38 cellular contexts compared by ENCODE assay signal in the genomic region with DNA sequence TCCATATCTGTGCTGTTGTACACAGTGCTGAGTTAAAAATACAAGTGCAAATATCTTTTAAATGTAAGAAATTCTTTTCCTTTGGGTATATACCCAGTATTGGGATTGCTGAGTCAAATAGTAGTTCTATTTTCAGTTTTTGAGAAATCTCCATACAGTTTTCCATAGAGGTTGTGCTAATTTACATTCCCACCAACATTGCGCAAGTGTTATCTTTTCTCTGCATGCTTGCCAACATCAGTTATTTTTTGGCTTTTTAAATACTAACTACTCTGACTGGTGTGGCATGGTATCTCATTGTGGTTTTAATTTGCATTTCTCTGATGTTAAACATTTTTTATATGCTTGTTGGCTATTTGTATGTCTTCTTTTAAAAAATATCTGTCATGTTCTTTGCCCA. TPM values are rescaled to one million over a fixed set of nuclear protein-coding genes. Genes with fewer than 3 reads are reported as not detected.
"Had no signal": no experiment of that assay in that cellular context is flagged by ENCODE, and none has a peak within 500 bp of the region (broad histone marks: within the 10 kb centered on the region; RNA-seq: fewer than 3 reads in every experiment).

No MANE protein-coding gene starts in this region.

- H3K27ac Mint-ChIP-seq: effector memory CD8-positive, alpha-beta T cell; mesothelial cell of epicardium; naive thymus-derived CD4-positive, alpha-beta T cell; nephron; neural progenitor cell; progenitor cell of endocrine pancreas; stimulated activated effector memory CD8-positive, alpha-beta T cell treated with anti-CD3 and anti-CD28 coated beads, Interleukin-12 subunit alpha, Interleukin-12 subunit beta, amount 100 ng/mL, for 72 hours had no signal

- H2AFZ ChIP-seq: neural progenitor cell, parathyroid adenoma had no signal

- H3K4me1 ChIP-seq: esophagus squamous epithelium, heart right ventricle, left lung, neural progenitor cell, parathyroid adenoma, stomach, thyroid gland, vagina had no signal

- H3K36me3 ChIP-seq: esophagus squamous epithelium, heart right ventricle, left lung, neural progenitor cell, stomach, thyroid gland, vagina had no signal

- H3K4me3 Mint-ChIP-seq: effector memory CD8-positive, alpha-beta T cell; mesothelial cell of epicardium; naive thymus-derived CD4-positive, alpha-beta T cell; nephron; neural progenitor cell; stimulated activated effector memory CD8-positive, alpha-beta T cell treated with anti-CD3 and anti-CD28 coated beads, Interleukin-12 subunit alpha, Interleukin-12 subunit beta, amount 100 ng/mL, for 72 hours had no signal

- H3K27me3 ChIP-seq: esophagus squamous epithelium, heart right ventricle, left lung, neural progenitor cell, stomach, thyroid gland, vagina had no signal

- H3K4me3 ChIP-seq: esophagus squamous epithelium, heart right ventricle, left lung, neural progenitor cell, smooth muscle cell, stomach, thyroid gland, vagina had no signal

- H3K4me1 Mint-ChIP-seq: mesothelial cell of epicardium; naive thymus-derived CD4-positive, alpha-beta T cell; nephron; neural progenitor cell; stimulated activated effector memory CD8-positive, alpha-beta T cell treated with anti-CD3 and anti-CD28 coated beads, Interleukin-12 subunit alpha, Interleukin-12 subunit beta, amount 100 ng/mL, for 72 hours had no signal

- H3K27me3 Mint-ChIP-seq: progenitor cell of endocrine pancreas had no signal

- H3K27ac ChIP-seq: esophagus squamous epithelium, heart right ventricle, left lung, neural progenitor cell, parathyroid adenoma, stomach, thyroid gland, vagina had no signal

- FAIRE-seq: endometrium, islet of Langerhans had no signal

- H3K36me3 Mint-ChIP-seq: mesothelial cell of epicardium; naive thymus-derived CD4-positive, alpha-beta T cell; neural progenitor cell; stimulated activated effector memory CD8-positive, alpha-beta T cell treated with anti-CD3 and anti-CD28 coated beads, Interleukin-12 subunit alpha, Interleukin-12 subunit beta, amount 100 ng/mL, for 72 hours had no signal

- H3K9ac ChIP-seq: neural progenitor cell, parathyroid adenoma had no signal

- ATAC-seq: effector memory CD8-positive, alpha-beta T cell; heart right ventricle; left cardiac atrium; left lung; naive thymus-derived CD4-positive, alpha-beta T cell; sciatic nerve; stimulated activated effector memory CD8-positive, alpha-beta T cell treated with anti-CD3 and anti-CD28 coated beads, Interleukin-12 subunit alpha, Interleukin-12 subunit beta, amount 100 ng/mL, for 72 hours had no signal

- H3K9me3 Mint-ChIP-seq: effector memory CD8-positive, alpha-beta T cell; stimulated activated effector memory CD8-positive, alpha-beta T cell treated with anti-CD3 and anti-CD28 coated beads, Interleukin-12 subunit alpha, Interleukin-12 subunit beta, amount 100 ng/mL, for 72 hours had no signal

- H3K79me2 ChIP-seq: parathyroid adenoma had no signal

- DNase-seq: cortex of kidney; effector memory CD8-positive, alpha-beta T cell; erythroblast; esophagus squamous epithelium; foreskin melanocyte; glutamatergic neuron; heart right ventricle; hippocampal formation; left cardiac atrium; left lung; mesenchymal stem cell; naive thymus-derived CD4-positive, alpha-beta T cell; stimulated activated CD4-positive, alpha-beta T cell treated with anti-CD3 and anti-CD28 coated beads, Interleukin-2, amount 100 ng/mL, for 24 hours; stimulated activated CD4-positive, alpha-beta T cell treated with anti-CD3 and anti-CD28 coated beads, Interleukin-4, amount 100 ng/mL, for 24 hours; stimulated activated naive CD4-positive, alpha-beta T cell treated with Interleukin-2 at 50 U/mL for 16 hours; stomach; thyroid gland; trophoblast cell had no signal

- H3K4me2 ChIP-seq: neural progenitor cell, smooth muscle cell had no signal

- H3K9me3 ChIP-seq: esophagus squamous epithelium, left lung, thyroid gland, vagina had no signal

RNA-seq across cellular contexts. Expression of a gene that starts 6.5 kb away (rescaled TPM):
- total RNA-seq: dermis microvascular lymphatic vessel endothelial cell; esophagus squamous epithelium; heart right ventricle; kidney epithelial cell; left cardiac atrium; left lung; lower leg skin; lung microvascular endothelial cell; mesothelial cell of epicardium; mucosa of gallbladder; naive thymus-derived CD4-positive, alpha-beta T cell; progenitor cell of endocrine pancreas; sciatic nerve; smooth muscle cell; stomach; subcutaneous adipose tissue; temporal lobe; thyroid gland; ureter; vagina had no signal
- polyA plus RNA-seq: heart right ventricle; naive thymus-derived CD4-positive, alpha-beta T cell; smooth muscle cell; stomach had no signal

RNA-seq across cellular contexts. Expression of a gene that starts 9.3 kb away (rescaled TPM):
- total RNA-seq: dermis microvascular lymphatic vessel endothelial cell; esophagus squamous epithelium; heart right ventricle; kidney epithelial cell; left cardiac atrium; left lung; lower leg skin; lung microvascular endothelial cell; mesothelial cell of epicardium; mucosa of gallbladder; naive thymus-derived CD4-positive, alpha-beta T cell; progenitor cell of endocrine pancreas; sciatic nerve; smooth muscle cell; stomach; subcutaneous adipose tissue; temporal lobe; thyroid gland; ureter; vagina had no signal
- polyA plus RNA-seq: heart right ventricle; naive thymus-derived CD4-positive, alpha-beta T cell; smooth muscle cell; stomach had no signal

RNA-seq across cellular contexts. Expression of a gene that starts 29.4 kb away (rescaled TPM):
- total RNA-seq: dermis microvascular lymphatic vessel endothelial cell; esophagus squamous epithelium; heart right ventricle; kidney epithelial cell; left cardiac atrium; left lung; lower leg skin; lung microvascular endothelial cell; mesothelial cell of epicardium; mucosa of gallbladder; naive thymus-derived CD4-positive, alpha-beta T cell; osteoblast; progenitor cell of endocrine pancreas; sciatic nerve; smooth muscle cell; stomach; subcutaneous adipose tissue; temporal lobe; thyroid gland; ureter; vagina had no signal
- polyA plus RNA-seq: heart right ventricle; naive thymus-derived CD4-positive, alpha-beta T cell; smooth muscle cell; stomach had no signal

RNA-seq across cellular contexts. Expression of a gene that starts 42.0 kb away (rescaled TPM):
- total RNA-seq: dermis microvascular lymphatic vessel endothelial cell; esophagus squamous epithelium; heart right ventricle; kidney epithelial cell; left cardiac atrium; left lung; lower leg skin; lung microvascular endothelial cell; mesothelial cell of epicardium; mucosa of gallbladder; naive thymus-derived CD4-positive, alpha-beta T cell; osteoblast; progenitor cell of endocrine pancreas; sciatic nerve; smooth muscle cell; stomach; subcutaneous adipose tissue; temporal lobe; thyroid gland; ureter; vagina had no signal
- polyA plus RNA-seq: heart right ventricle; naive thymus-derived CD4-positive, alpha-beta T cell; smooth muscle cell; stomach had no signal

RNA-seq across cellular contexts. Expression of a gene that starts 42.3 kb away (rescaled TPM):
- total RNA-seq: dermis microvascular lymphatic vessel endothelial cell; esophagus squamous epithelium; heart right ventricle; kidney epithelial cell; left cardiac atrium; left lung; lower leg skin; lung microvascular endothelial cell; mesothelial cell of epicardium; mucosa of gallbladder; naive thymus-derived CD4-positive, alpha-beta T cell; osteoblast; progenitor cell of endocrine pancreas; sciatic nerve; smooth muscle cell; stomach; subcutaneous adipose tissue; temporal lobe; thyroid gland; ureter; vagina had no signal
- polyA plus RNA-seq: heart right ventricle; naive thymus-derived CD4-positive, alpha-beta T cell; smooth muscle cell had no signal
